ENCODE assay signal across 20 cellular contexts in the genomic region with DNA sequence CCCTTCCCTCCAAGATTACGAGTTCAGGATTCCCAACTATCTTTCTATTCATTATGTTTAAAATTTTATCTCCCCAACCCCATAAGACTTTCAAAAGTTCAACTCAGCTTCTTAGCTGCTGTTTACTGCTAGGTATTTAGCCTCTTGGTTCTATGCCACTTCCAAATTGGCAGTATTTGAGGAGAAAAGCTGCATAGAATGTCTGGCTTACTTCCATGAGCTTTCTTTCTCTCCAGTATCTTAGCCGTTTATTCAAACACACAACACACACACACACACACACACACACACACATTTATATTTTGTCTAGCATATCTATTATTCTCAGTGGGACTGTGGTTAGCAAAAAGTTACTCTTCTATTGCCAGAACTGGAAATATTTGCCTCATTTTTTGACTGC.
"Had no signal": no experiment of that assay in that cellular context is flagged by ENCODE, and none has a peak within 500 bp of the region (broad histone marks: within the 10 kb centered on the region; RNA-seq: fewer than 3 reads in every experiment).

No MANE protein-coding gene starts in this region.

- H3K9me3 ChIP-seq: esophagus muscularis mucosa, gastrocnemius medialis, heart right ventricle, left lung, lower lobe of right lung, mucosa of descending colon had no signal

- H3K9me3 Mint-ChIP-seq: mesothelial cell of epicardium had no signal

- DNase-seq: dermis blood vessel endothelial cell; dorsolateral prefrontal cortex; effector CD4-positive, alpha-beta T cell; effector memory CD4-positive, alpha-beta T cell; foreskin fibroblast; foreskin melanocyte; gastrocnemius medialis; glutamatergic neuron; head of caudate nucleus; heart right ventricle; hippocampal formation; left cardiac atrium; left lung; left ventricle myocardium superior; lower lobe of right lung; mesenchymal stem cell; mucosa of descending colon had no signal

- H3K4me3 ChIP-seq: coronary artery, dorsolateral prefrontal cortex, esophagus muscularis mucosa, gastrocnemius medialis, heart right ventricle, left lung, lower lobe of right lung, mucosa of descending colon had no signal

- H3K36me3 ChIP-seq: esophagus muscularis mucosa, gastrocnemius medialis, heart right ventricle, left lung, lower lobe of right lung had no signal

- H3K27me3 ChIP-seq: dorsolateral prefrontal cortex, esophagus muscularis mucosa, gastrocnemius medialis, heart right ventricle, left lung had no signal

- ATAC-seq: gastrocnemius medialis, left cardiac atrium, left lung, lower lobe of right lung, mucosa of descending colon had no signal

- H3K4me3 Mint-ChIP-seq: mesothelial cell of epicardium had no signal

- H3K36me3 Mint-ChIP-seq: mesothelial cell of epicardium had no signal

- H3K27ac ChIP-seq: coronary artery, dorsolateral prefrontal cortex, esophagus muscularis mucosa, gastrocnemius medialis, heart right ventricle, left lung, lower lobe of right lung had no signal

- H3K4me1 ChIP-seq: esophagus muscularis mucosa, gastrocnemius medialis, left lung, lower lobe of right lung had no signal

- H3K27ac Mint-ChIP-seq: mesothelial cell of epicardium had no signal
